Comparison of ENCODE assay signal across 8 cellular contexts in the genomic region with DNA sequence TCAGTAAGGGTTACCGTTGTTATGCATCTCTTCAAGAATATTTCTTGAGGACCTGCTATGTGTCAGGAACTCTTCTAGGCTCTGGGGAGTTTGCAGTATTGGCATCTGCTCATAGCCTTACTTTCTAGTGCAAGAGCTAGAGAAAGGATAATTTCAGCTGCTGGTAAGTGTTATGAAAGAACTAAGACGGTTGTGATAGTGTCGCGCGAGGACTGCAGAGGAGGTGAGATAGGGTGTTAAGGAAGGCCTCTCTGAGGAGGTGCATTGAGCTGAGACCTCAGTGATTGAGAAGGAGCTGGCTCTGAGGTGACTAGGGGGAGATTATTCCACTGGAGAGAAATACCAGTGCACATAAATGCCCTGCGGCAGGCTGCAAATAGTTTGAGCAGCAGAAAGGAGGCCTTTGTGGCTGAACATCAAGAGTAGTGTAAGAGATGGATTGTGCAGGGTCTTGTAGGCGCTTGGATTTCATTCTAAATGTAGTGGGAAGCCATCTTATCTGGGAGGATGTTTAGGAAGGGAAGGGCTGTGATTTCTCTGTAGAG. TPM values are rescaled to one million over a fixed set of nuclear protein-coding genes. Genes with fewer than 3 reads are reported as not detected.
DNase-seq lines count a peak whose midpoint lies in the region; ATAC-seq and TF ChIP-seq lines count a peak whose summit lies in the region.

No MANE protein-coding gene starts in this region.

- H3K36me3 Mint-ChIP-seq in neural crest cell (ENCODE audit: low read depth), result peaks cover 11% of the 10 kb centered on the region

- no peaks in the 10 kb centered on the region for H3K9me3 ChIP-seq in effector memory CD4-positive, alpha-beta T cell (ENCODE audit: control insufficient read depth, low read length)

- H3K4me3 Mint-ChIP-seq in neural crest cell, result peak overlapping the region; percentile 92

- H3K4me3 ChIP-seq in effector memory CD4-positive, alpha-beta T cell (ENCODE audit: insufficient read depth, low read depth, low read length, poor library complexity, severe bottlenecking), result peak overlapping the region; percentile 96

- no peaks in the 10 kb centered on the region for H3K27me3 Mint-ChIP-seq in neural crest cell (ENCODE audit: low read depth)

- no peak for ATAC-seq in GM19023 (IDR thresholded peaks at IDR 0.05; ENCODE audit: unreplicated experiment)

- no peaks in the 10 kb centered on the region for H3K9me3 Mint-ChIP-seq in neural crest cell

- H3K27ac ChIP-seq in effector memory CD4-positive, alpha-beta T cell (ENCODE audit: insufficient read depth, low read length, poor library complexity, severe bottlenecking), result peak overlapping the region; percentile 90

- H3K36me3 ChIP-seq in effector memory CD4-positive, alpha-beta T cell (ENCODE audit: control insufficient read depth, insufficient read depth, low read length), result peaks cover 16% of the 10 kb centered on the region

- peaks cover 9% of the 10 kb centered on the region for H3K4me1 ChIP-seq in effector memory CD4-positive, alpha-beta T cell (ENCODE audit: control insufficient read depth, insufficient read depth, low read length, poor library complexity, severe bottlenecking)

- DNase-seq in SIG-M5 treated with dmso at 0.1 percent for 504 hours (lab: John Stamatoyannopoulos, UW; ENCODE audit: unreplicated experiment) (peak; percentile 74), SIG-M5 (lab: John Stamatoyannopoulos, UW) (no peak), OCI-M1 (lab: John Stamatoyannopoulos, UW) (peak; percentile 35), neural crest cell (ENCODE audit: low read depth, low spot score) (no peak), NCI-H1694 (lab: John Stamatoyannopoulos, UW) (no peak)
- DNase-seq in effector memory CD4-positive, alpha-beta T cell, result no peak
- DNase-seq in activated effector memory CD4-positive, alpha-beta T cell treated with anti-CD3 and anti-CD28 coated beads, Interleukin-2, amount 50 U/mL, for 16 hours, result no peak

- peaks cover 23% of the 10 kb centered on the region for H3K4me1 Mint-ChIP-seq in neural crest cell

- peak overlapping the region; percentile 25 for H3K27ac Mint-ChIP-seq in neural crest cell (ENCODE audit: unreplicated experiment)

- H3K27me3 ChIP-seq in effector memory CD4-positive, alpha-beta T cell (replicated peaks; ENCODE audit: control insufficient read depth, insufficient read depth, low read length, poor library complexity, severe bottlenecking), result no peaks in the 10 kb centered on the region

- TF ChIP-seq CTCF in neural crest cell (conservative IDR thresholded peaks at IDR 0.05), result no peak

RNA-seq across cellular contexts. Expression of a gene that starts 0.8 kb away (rescaled TPM):
- 42.8 and 44.0 TPM in 2 replicates for total RNA-seq in neural crest cell

RNA-seq across cellular contexts. Expression of a gene that starts 18.4 kb away (rescaled TPM):
- 161 and 182 TPM in 2 replicates for total RNA-seq in neural crest cell

RNA-seq across cellular contexts. Expression of a gene that starts 30.8 kb away (rescaled TPM):
- 57.8 and 63.8 TPM in 2 replicates for total RNA-seq in neural crest cell

RNA-seq across cellular contexts. Expression of a gene that starts 30.9 kb away (rescaled TPM):
- total RNA-seq in neural crest cell, result 33.1 and 37.0 TPM in 2 replicates

Comparison
In these comparisons a context has a peak if more than half of its experiments do, and no peak if none do; other contexts are left out.
1. DNase-seq: peak in SIG-M5 treated with dmso at 0.1 percent for 504 hours (single experiment) and OCI-M1 (single experiment); none in SIG-M5 (single experiment), effector memory CD4-positive, alpha-beta T cell (0 of 3), neural crest cell (single experiment), NCI-H1694 (single experiment) and activated effector memory CD4-positive, alpha-beta T cell treated with anti-CD3 and anti-CD28 coated beads, Interleukin-2, amount 50 U/mL, for 16 hours (single experiment).